ENCODE assay signal across 8 cellular contexts in genomic region chr3:97970929-97971460, GRCh38. TPM values are rescaled to one million over a fixed set of nuclear protein-coding genes. Genes with fewer than 3 reads are reported as not detected.
A peak's percentile ranks its signal among the peaks of the same experiment; 100 is the strongest.
DNase-seq lines count a peak whose midpoint lies in the region; ATAC-seq and TF ChIP-seq lines count a peak whose summit lies in the region.

No MANE protein-coding gene starts in this region.

- H3K4me1 ChIP-seq in thyroid gland: peaks cover 32 to 55% of the 10 kb centered on the region in 2 donors

- POLR2A ChIA-PET in activated CD4-positive, alpha-beta T cell treated with anti-CD3 and anti-CD28 coated beads, Interleukin-2, amount 10 ng/mL, durations not matched to agents 7 days and 5 days (lab: Charles Lee): interaction anchor here (1.2 kb wide), 1 partner anchor 39 kb away, joined by 3 read pairs; no protein-coding TSS in a partner anchor

- no peak for TF ChIP-seq CTCF in thyroid gland (IDR thresholded peaks at IDR 0.05)

- WGBS in thyroid gland, 2 donors: 82 to 88% methylated on average over 9 of the region's 9 CpGs

- no peaks in the 10 kb centered on the region for H3K27me3 ChIP-seq in thyroid gland

- CTCF ChIA-PET in activated CD4-positive, alpha-beta T cell treated with anti-CD3 and anti-CD28 coated beads, Interleukin-2, amount 10 ng/mL, durations not matched to agents 7 days and 5 days (lab: Charles Lee): interaction anchor here (0.9 to 2.4 kb wide), 3 partner anchors 10 to 27 kb away, joined by 3 to 9 read pairs (median 3); no protein-coding TSS in a partner anchor

- intact Hi-C loops in thyroid gland (cut with DNase I): loop anchor here (5.0 kb wide), 1 partner anchor 149 kb away; the partner anchor contains the start of gene CRYBG3

- no peak for DNase-seq in activated CD4-positive, alpha-beta T cell treated with anti-CD3 and anti-CD28 coated beads, Interleukin-2, amount 10 ng/mL, durations not matched to agents 7 days and 5 days
- DNase-seq in activated CD4-positive, alpha-beta T cell treated with anti-CD3 and anti-CD28 coated beads for 1 hour: no peak
- DNase-seq in T-helper 17 cell (no peak), germinal center (ENCODE audit: low spot score) (peak; percentile 12), thyroid gland (no peak), globus pallidus (ENCODE audit: low spot score) (no peak)
- no peak for DNase-seq in stimulated activated naive CD4-positive, alpha-beta T cell treated with Interleukin-2 at 50 U/mL for 16 hours (lab: John Stamatoyannopoulos, UW)

- H3K27ac Mint-ChIP-seq in activated CD4-positive, alpha-beta T cell treated with anti-CD3 and anti-CD28 coated beads, Interleukin-2, amount 10 ng/mL, durations not matched to agents 7 days and 5 days: peak overlapping the region; percentile 92
- peak overlapping the region; percentile 84 for H3K27ac Mint-ChIP-seq in T-helper 17 cell

- H3K27ac ChIP-seq in thyroid gland: peak overlapping the region; percentile 76 to 97 (median 94)

- peaks cover 21% of the 10 kb centered on the region for H3K36me3 Mint-ChIP-seq in activated CD4-positive, alpha-beta T cell treated with anti-CD3 and anti-CD28 coated beads, Interleukin-2, amount 10 ng/mL, durations not matched to agents 7 days and 5 days (ENCODE audit: low read depth)
- H3K36me3 Mint-ChIP-seq in T-helper 17 cell (ENCODE audit: low read depth): peaks cover 2% of the 10 kb centered on the region

- TF ChIP-seq POLR2A in thyroid gland (IDR thresholded peaks at IDR 0.05): no peak

- H3K4me3 ChIP-seq in thyroid gland (replicated peaks in 1 of 3): peak overlapping the region in 1 of 3 donors; percentile 79

- H3K9me3 ChIP-seq in T-helper 17 cell (ENCODE audit: control insufficient read depth, low read length, poor library complexity, severe bottlenecking): no peaks in the 10 kb centered on the region
- no peaks in the 10 kb centered on the region for H3K9me3 ChIP-seq in thyroid gland

- H3K27me3 Mint-ChIP-seq in activated CD4-positive, alpha-beta T cell treated with anti-CD3 and anti-CD28 coated beads, Interleukin-2, amount 10 ng/mL, durations not matched to agents 7 days and 5 days: no peaks in the 10 kb centered on the region
- no peaks in the 10 kb centered on the region for H3K27me3 Mint-ChIP-seq in T-helper 17 cell

- peaks cover 82% of the 10 kb centered on the region for H3K4me1 Mint-ChIP-seq in activated CD4-positive, alpha-beta T cell treated with anti-CD3 and anti-CD28 coated beads, Interleukin-2, amount 10 ng/mL, durations not matched to agents 7 days and 5 days
- peaks cover 51% of the 10 kb centered on the region for H3K4me1 Mint-ChIP-seq in T-helper 17 cell

- no peaks in the 10 kb centered on the region for H3K36me3 ChIP-seq in thyroid gland

- no peaks in the 10 kb centered on the region for H3K9me3 Mint-ChIP-seq in activated CD4-positive, alpha-beta T cell treated with anti-CD3 and anti-CD28 coated beads, Interleukin-2, amount 10 ng/mL, durations not matched to agents 7 days and 5 days

- ATAC-seq in T-helper 17 cell (no peak), HG02885 (IDR thresholded peaks at IDR 0.05; ENCODE audit: poor library complexity, unreplicated experiment) (no peak)

- H3K4me3 Mint-ChIP-seq in activated CD4-positive, alpha-beta T cell treated with anti-CD3 and anti-CD28 coated beads, Interleukin-2, amount 10 ng/mL, durations not matched to agents 7 days and 5 days: peak overlapping the region; percentile 84
- H3K4me3 Mint-ChIP-seq in T-helper 17 cell: peak overlapping the region; percentile 93

RNA-seq across cellular contexts. Expression of gene RIOX2, which starts 1.2 kb away (rescaled TPM):
- total RNA-seq in activated CD4-positive, alpha-beta T cell treated with anti-CD3 and anti-CD28 coated beads, Interleukin-2, amount 10 ng/mL, durations not matched to agents 7 days and 5 days: 10 to 100 TPM; 38.4 to 42.0 TPM
- total RNA-seq in T-helper 17 cell: 10 to 100 TPM; 21.1 to 22.7 TPM
- total RNA-seq in thyroid gland: 100 to 1,000 TPM in 2 of 4 donors, 10 to 100 TPM in 2; 61.6 to 109 (median 89.9) TPM
